ENCODE assay signal across 8 cellular contexts in genomic region chr17:44095647-44096496, GRCh38. TPM values are rescaled to one million over a fixed set of nuclear protein-coding genes. Genes with fewer than 3 reads are reported as not detected.
A peak's percentile ranks its signal among the peaks of the same experiment; 100 is the strongest.
DNase-seq lines count a peak whose midpoint lies in the region; ATAC-seq, FAIRE-seq and TF ChIP-seq lines count a peak whose summit lies in the region.

No MANE protein-coding gene starts in this region.

- H3K4me1 ChIP-seq in HAP-1 (peaks cover 15% of the 10 kb centered on the region), heart right ventricle (peaks cover 20 to 78% (median 56%) of the 10 kb centered on the region in 9 donors), pancreas (peaks cover 0 to 15% (median 6%) of the 10 kb centered on the region in 3 donors)

- H3K36me3 ChIP-seq in HAP-1 (replicated peaks) (peaks cover 9% of the 10 kb centered on the region), heart right ventricle (peaks cover 0 to 46% (median 27%) of the 10 kb centered on the region in 9 donors), pancreas (peaks cover 0 to 25% (median 18%) of the 10 kb centered on the region in 3 donors)

- peak; percentile 39 for TF ChIP-seq CTCF in AG09319 (IDR thresholded peaks at IDR 0.05; ENCODE audit: low read depth, low read length)
- TF ChIP-seq CTCF in heart right ventricle (IDR thresholded peaks at IDR 0.05): peak in 5 of 9 donors; percentile 15 to 57 (median 31)
- no peak for TF ChIP-seq CTCF in pancreas (IDR thresholded peaks at IDR 0.05)

- no peak for FAIRE-seq in pancreas (lab: Jason Lieb, UNC)

- H3K27ac ChIP-seq in heart right ventricle: peak overlapping the region; percentile 83 to 97 (median 92)
- peak overlapping the region in 2 of 4 donors; percentile 41 to 61 for H3K27ac ChIP-seq in pancreas

- H3K27me3 ChIP-seq in HAP-1 (ENCODE audit: low read depth) (no peaks in the 10 kb centered on the region), heart right ventricle (no peaks in the 10 kb centered on the region), pancreas (no peaks in the 10 kb centered on the region)

- H3K9me3 ChIP-seq in HAP-1: no peaks in the 10 kb centered on the region
- H3K9me3 ChIP-seq in heart right ventricle: no peaks in the 10 kb centered on the region
- H3K9me3 ChIP-seq in pancreas: no peaks in the 10 kb centered on the region

- in situ Hi-C loops in HAP-1 (cut with MboI; ENCODE audit: low sequenced_read_pairs): no loop called here

- ATAC-seq in heart right ventricle: peak; percentile 26 to 88 (median 82)
- ATAC-seq in pancreas: peak in 3 of 4 donors; percentile 51 to 64 (median 53)
- ATAC-seq in GM18907 (IDR thresholded peaks at IDR 0.05; ENCODE audit: unreplicated experiment): no peak
- no peak for ATAC-seq in HG02623 (IDR thresholded peaks at IDR 0.05; ENCODE audit: unreplicated experiment)

- H3K4me3 ChIP-seq in HAP-1 (peak overlapping the region; percentile 17), heart right ventricle (peak overlapping the region in 9 of 10 donors; percentile 10 to 50 (median 38)), pancreas (peak overlapping the region in 1 of 4 donors; percentile 5)

- DNase-seq in AG09319 (ENCODE audit: extremely low read depth, low read depth): peak; percentile 77
- DNase-seq in HAP-1 (ENCODE audit: low spot score in 2 of 2): peak; percentile 93 to 94
- peak; percentile 78 for DNase-seq in NCI-H510A (lab: John Stamatoyannopoulos, UW)
- DNase-seq in amniotic epithelial cell (ENCODE audit: low read depth): peak; percentile 94
- DNase-seq in heart right ventricle: peak; percentile 64 to 90
- no peak for DNase-seq in pancreas

- WGBS in heart right ventricle, 2 donors: 13 to 14% methylated on average over 12 of the region's 12 CpGs
- WGBS in pancreas, 2 donors: 68 to 71% methylated on average over 11 to 12 of the region's 12 CpGs

- intact Hi-C loops in heart right ventricle (cut with DNase I): loop anchor here in 2 of 10 donors (1.0 to 2.0 kb wide), 2 partner anchors 17 to 27 kb away; partner anchors contain the start of gene HDAC5 (in 1 of the 2)
- intact Hi-C loops in pancreas (cut with DNase I): no loop called here

RNA-seq across cellular contexts. Expression of gene G6PC3, which starts 25.3 kb away (rescaled TPM):
- 10 to 100 TPM; 28.9 to 47.3 (median 32.9) TPM for total RNA-seq in heart right ventricle
- polyA plus RNA-seq in heart right ventricle: 100 to 1,000 TPM in 1 of 2 donors, 10 to 100 TPM in 1; 78.0 to 114 TPM
- 10 to 100 TPM in 5 of 6 donors, 1 to 10 TPM in 1; 9.1 to 28.0 (median 24.0) TPM for total RNA-seq in pancreas
- 10 to 100 TPM; 48.3 to 54.2 TPM for polyA plus RNA-seq in pancreas

RNA-seq across cellular contexts. Expression of gene HDAC5, which starts 27.6 kb away (rescaled TPM):
- 10 to 100 TPM; 55.2 to 85.4 (median 68.3) TPM for total RNA-seq in heart right ventricle
- polyA plus RNA-seq in heart right ventricle: 10 to 100 TPM; 56.3 to 63.7 TPM
- total RNA-seq in pancreas: 10 to 100 TPM; 10.9 to 32.1 (median 16.1) TPM
- 10 to 100 TPM; 25.8 to 38.1 TPM for polyA plus RNA-seq in pancreas

RNA-seq across cellular contexts. Expression of gene LSM12, which starts 29.4 kb away (rescaled TPM):
- total RNA-seq in heart right ventricle: 10 to 100 TPM; 37.9 to 60.7 (median 43.8) TPM
- polyA plus RNA-seq in heart right ventricle: 10 to 100 TPM; 25.2 to 41.7 TPM
- 10 to 100 TPM; 19.0 to 29.6 (median 25.7) TPM for total RNA-seq in pancreas
- polyA plus RNA-seq in pancreas: 10 to 100 TPM; 14.5 to 21.3 TPM

RNA-seq across cellular contexts. Expression of gene HROB, which starts 45.9 kb away (rescaled TPM):
- total RNA-seq in heart right ventricle (1 to 10 TPM in 4 of 10 donors, under 1 TPM in 6; 0.49 to 1.9 (median 0.74) TPM), pancreas (under 1 TPM; 0.09 to 0.97 (median 0.45) TPM)
- polyA plus RNA-seq in heart right ventricle (under 1 TPM; 0.28 to 0.37 TPM), pancreas (under 1 TPM; 0.27 to 0.40 TPM)

Comparison
In these comparisons a context has a peak if more than half of its experiments do, and no peak if none do; other contexts are left out.
1. DNase-seq: peak in AG09319 (single experiment), HAP-1 (2 of 2), NCI-H510A (single experiment), amniotic epithelial cell (single experiment) and heart right ventricle (2 of 2); none in pancreas (0 of 6).
2. CTCF ChIP-seq: peak in AG09319 (single experiment) and heart right ventricle (5 of 9); none in pancreas (0 of 4).
3. ATAC-seq: peak in heart right ventricle (8 of 8) and pancreas (3 of 4); none in GM18907 (single experiment) and HG02623 (single experiment).